9 cellular contexts compared by ENCODE assay signal in genomic region chr1:109718495-109718894, GRCh38. TPM values are rescaled to one million over a fixed set of nuclear protein-coding genes. Genes with fewer than 3 reads are reported as not detected.
A peak's percentile ranks its signal among the peaks of the same experiment; 100 is the strongest.
DNase-seq lines count a peak whose midpoint lies in the region; ATAC-seq and TF ChIP-seq lines count a peak whose summit lies in the region.
"Had no signal": no experiment of that assay in that cellular context is flagged by ENCODE, and none has a peak within 500 bp of the region (broad histone marks: within the 10 kb centered on the region; RNA-seq: fewer than 3 reads in every experiment).

No MANE protein-coding gene starts in this region.

- POLR2A ChIA-PET in AG04450 (lab: Yijun Ruan, JAX) = no interaction called here

- H3K9me3 ChIP-seq in AG04450 (ENCODE audit: control insufficient read depth, insufficient read depth, low read length) (no peaks in the 10 kb centered on the region), left ventricle myocardium inferior (replicated peaks) (no peaks in the 10 kb centered on the region), T-helper 17 cell (ENCODE audit: control insufficient read depth, low read length, poor library complexity, severe bottlenecking) (no peaks in the 10 kb centered on the region)

- H3K27me3 ChIP-seq in AG04450 (ENCODE audit: control insufficient read depth, insufficient read depth, low read length) (no peaks in the 10 kb centered on the region), left ventricle myocardium inferior (ENCODE audit: low read depth) (no peaks in the 10 kb centered on the region)

- H3K36me3 Mint-ChIP-seq in T-helper 17 cell (ENCODE audit: low read depth) = peaks cover 2% of the 10 kb centered on the region
- H3K36me3 Mint-ChIP-seq: CD4-positive, alpha-beta memory T cell had no signal

- peaks cover 49% of the 10 kb centered on the region for H3K27me3 Mint-ChIP-seq in T-helper 17 cell

- CTCF ChIA-PET in AG04450 (lab: Charles Lee) = interaction anchor here (1.3 to 2.2 kb wide), 3 partner anchors 72 to 186 kb away, joined by 3 to 7 read pairs (median 6); no protein-coding TSS in a partner anchor

- H3K27ac ChIP-seq in AG04450 (ENCODE audit: low read depth, low read length) (peak overlapping the region; percentile 25), left ventricle myocardium inferior (replicated peaks) (no peak overlapping the region)

- H3K4me3 ChIP-seq in AG04450 (ENCODE audit: low read depth, low read length) = no peak overlapping the region
- no peak overlapping the region for H3K4me3 ChIP-seq in left ventricle myocardium inferior

- H3K4me1 ChIP-seq in left ventricle myocardium inferior = no peaks in the 10 kb centered on the region

- no peak overlapping the region for H3K27ac Mint-ChIP-seq in T-helper 17 cell
- H3K27ac Mint-ChIP-seq: CD4-positive, alpha-beta memory T cell had no signal

- H3K4me1 Mint-ChIP-seq in T-helper 17 cell = no peaks in the 10 kb centered on the region
- H3K4me1 Mint-ChIP-seq: CD4-positive, alpha-beta memory T cell had no signal

- DNase-seq in AG04450 (ENCODE audit: low read depth, low spot score) (no peak), NCI-H146 treated with DMSO at 0.1 percent for 48 hours (lab: John Stamatoyannopoulos, UW; ENCODE audit: unreplicated experiment) (peak; percentile 28), left ventricle myocardium inferior (no peak), SKM-1 (lab: John Stamatoyannopoulos, UW; ENCODE audit: unreplicated experiment) (no peak), T-helper 17 cell (no peak)
- DNase-seq: CD4-positive, alpha-beta memory T cell; NCI-H2081 treated with DMSO at 0.1 percent for 48 hours had no signal

- no peak overlapping the region for H3K4me3 Mint-ChIP-seq in T-helper 17 cell
- H3K4me3 Mint-ChIP-seq: CD4-positive, alpha-beta memory T cell had no signal

- H3K36me3 ChIP-seq in left ventricle myocardium inferior = no peaks in the 10 kb centered on the region

- ATAC-seq in HG02884 (IDR thresholded peaks at IDR 0.05; ENCODE audit: unreplicated experiment) = no peak
- no peak for ATAC-seq in T-helper 17 cell

- intact Hi-C loops in left ventricle myocardium inferior (cut with micrococcal nuclease) = no loop called here

- TF ChIP-seq CTCF in AG04450 (IDR thresholded peaks at IDR 0.05; ENCODE audit: low read depth, low read length) = no peak
- peak; percentile 40 for TF ChIP-seq CTCF in left ventricle myocardium inferior (IDR thresholded peaks at IDR 0.05; ENCODE audit: borderline replicate concordance)

RNA-seq across cellular contexts. Expression of gene GSTM5, which starts 6.4 kb away (rescaled TPM):
- polyA plus RNA-seq in AG04450 (2011; rRNA removed) = 11.6 and 12.5 TPM in 2 replicates
- polyA minus RNA-seq in AG04450 (2011; rRNA and poly(A)+ RNA removed) = 4.4 and 4.5 TPM in 2 replicates
- total RNA-seq in left ventricle myocardium inferior (2.4 TPM), T-helper 17 cell (under 1 TPM in 1 of 2 donors, not detected in 1; 0.60 TPM)
- total RNA-seq: CD4-positive, alpha-beta memory T cell had no signal
- polyA plus RNA-seq: CD4-positive, alpha-beta memory T cell had no signal

RNA-seq across cellular contexts. Expression of gene GSTM3, which starts 22.3 kb away (rescaled TPM):
- 271 and 299 TPM in 2 replicates for polyA plus RNA-seq in AG04450 (2011; rRNA removed)
- polyA minus RNA-seq in AG04450 (2011; rRNA and poly(A)+ RNA removed) = 77.5 and 85.5 TPM in 2 replicates
- total RNA-seq in left ventricle myocardium inferior (93.7 TPM), T-helper 17 cell (1 to 10 TPM; 5.6 to 7.8 TPM)

RNA-seq across cellular contexts. Expression of gene GSTM1, which starts 30.9 kb away (rescaled TPM):
- 1.6 and 1.8 TPM in 2 replicates for polyA plus RNA-seq in AG04450 (2011; rRNA removed)
- polyA minus RNA-seq in AG04450 (2011; rRNA and poly(A)+ RNA removed) = 0.74 and 1.1 TPM in 2 replicates
- not detected for total RNA-seq in left ventricle myocardium inferior
- total RNA-seq in T-helper 17 cell = 10 to 100 TPM in 1 of 2 donors, not detected in 1; 34.5 TPM
- total RNA-seq: CD4-positive, alpha-beta memory T cell; osteoblast had no signal

RNA-seq across cellular contexts. Expression of gene EPS8L3, which starts 45.2 kb away (rescaled TPM):
- polyA plus RNA-seq in AG04450 (2011; rRNA removed) = not detected in 2 replicates
- polyA minus RNA-seq in AG04450 (2011; rRNA and poly(A)+ RNA removed) = not detected in 2 replicates
- 0.11 TPM for total RNA-seq in left ventricle myocardium inferior
- total RNA-seq in T-helper 17 cell = not detected
- total RNA-seq: CD4-positive, alpha-beta memory T cell; osteoblast had no signal
- polyA plus RNA-seq: CD4-positive, alpha-beta memory T cell had no signal

RNA-seq across cellular contexts. Expression of gene GSTM2, which starts 50.6 kb away (rescaled TPM):
- polyA plus RNA-seq in AG04450 (2011; rRNA removed) = 90.2 and 93.8 TPM in 2 replicates
- 43.4 and 43.6 TPM in 2 replicates for polyA minus RNA-seq in AG04450 (2011; rRNA and poly(A)+ RNA removed)
- total RNA-seq in left ventricle myocardium inferior (67.3 TPM), T-helper 17 cell (100 to 1,000 TPM in 1 of 2 donors, 10 to 100 TPM in 1; 44.0 to 117 TPM)

Comparison
In these comparisons a context has a peak if more than half of its experiments do, and no peak if none do; other contexts are left out.
1. RNA of gene GSTM3, which starts 22.3 kb away (total RNA-seq): 93.7 TPM in left ventricle myocardium inferior (single experiment); 5.6 to 7.8 TPM in T-helper 17 cell; every median in the first group is over 10 times any median in the second.